ENCODE assay signal across 1 cellular context in genomic region chr10:119206603-119207366, GRCh38.
TF ChIP-seq lines count a peak whose summit lies in the region.

No MANE protein-coding gene starts in this region.

TF ChIP-seq in HepG2, 621 proteins besides CTCF, POLR2A, EP300 and RAD21 (continued from another document):
- TF ChIP-seq MLXIP (CRISPR knock-in tag; IDR thresholded peaks at IDR 0.05; ENCODE audit: borderline replicate concordance) (no peak), CHD4 (IDR thresholded peaks at IDR 0.05; ENCODE audit: borderline replicate concordance, low read length) (no peak), THYN1 (CRISPR knock-in tag; IDR thresholded peaks at IDR 0.05; ENCODE audit: borderline replicate concordance, low read depth) (no peak), EEA1 (CRISPR knock-in tag; IDR thresholded peaks at IDR 0.05; ENCODE audit: borderline replicate concordance) (no peak), KIAA2018 (CRISPR knock-in tag; IDR thresholded peaks at IDR 0.05; ENCODE audit: borderline replicate concordance) (no peak), ATM (IDR thresholded peaks at IDR 0.05; ENCODE audit: borderline replicate concordance) (no peak), ZNF552 (CRISPR knock-in tag; IDR thresholded peaks at IDR 0.05; ENCODE audit: borderline replicate concordance) (no peak), IKZF1 (IDR thresholded peaks at IDR 0.05) (no peak), ZNF451 (CRISPR knock-in tag; IDR thresholded peaks at IDR 0.05) (no peak), ARNT2 (CRISPR knock-in tag; IDR thresholded peaks at IDR 0.05; ENCODE audit: low read depth) (peak; percentile 49; the same call in 1 of the 2 replicates), PPARG (CRISPR knock-in tag; conservative IDR thresholded peaks at IDR 0.05) (no peak), ZNF414 (CRISPR knock-in tag; IDR thresholded peaks at IDR 0.05) (no peak), ZNF264 (CRISPR knock-in tag; IDR thresholded peaks at IDR 0.05) (no peak), CHCHD3 (CRISPR knock-in tag; IDR thresholded peaks at IDR 0.05) (0 out of 2 replicates have a peak, but pooled peaks have one; percentile 37), ZBTB7A (CRISPR knock-in tag; IDR thresholded peaks at IDR 0.05) (no peak), ZNF850 (CRISPR knock-in tag; conservative IDR thresholded peaks at IDR 0.05) (no peak), NKX3-1 (CRISPR knock-in tag; IDR thresholded peaks at IDR 0.05) (no peak), RFX1 (IDR thresholded peaks at IDR 0.05) (no peak), KDM5A (IDR thresholded peaks at IDR 0.05; ENCODE audit: borderline replicate concordance, low read length) (peak; percentile 68), YEATS2 (CRISPR knock-in tag; IDR thresholded peaks at IDR 0.05; ENCODE audit: borderline replicate concordance) (no peak), NFYC (CRISPR knock-in tag; IDR thresholded peaks at IDR 0.05) (no peak), ZNF800 (CRISPR knock-in tag; IDR thresholded peaks at IDR 0.05) (no peak), ZNF709 (CRISPR knock-in tag; IDR thresholded peaks at IDR 0.05) (no peak)
- TF ChIP-seq, protein P1, sequence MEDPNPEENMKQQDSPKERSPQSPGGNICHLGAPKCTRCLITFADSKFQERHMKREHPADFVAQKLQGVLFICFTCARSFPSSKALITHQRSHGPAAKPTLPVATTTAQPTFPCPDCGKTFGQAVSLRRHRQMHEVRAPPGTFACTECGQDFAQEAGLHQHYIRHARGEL (CRISPR knock-in tag; IDR thresholded peaks at IDR 0.05), result no peak
- TF ChIP-seq, protein P2, sequence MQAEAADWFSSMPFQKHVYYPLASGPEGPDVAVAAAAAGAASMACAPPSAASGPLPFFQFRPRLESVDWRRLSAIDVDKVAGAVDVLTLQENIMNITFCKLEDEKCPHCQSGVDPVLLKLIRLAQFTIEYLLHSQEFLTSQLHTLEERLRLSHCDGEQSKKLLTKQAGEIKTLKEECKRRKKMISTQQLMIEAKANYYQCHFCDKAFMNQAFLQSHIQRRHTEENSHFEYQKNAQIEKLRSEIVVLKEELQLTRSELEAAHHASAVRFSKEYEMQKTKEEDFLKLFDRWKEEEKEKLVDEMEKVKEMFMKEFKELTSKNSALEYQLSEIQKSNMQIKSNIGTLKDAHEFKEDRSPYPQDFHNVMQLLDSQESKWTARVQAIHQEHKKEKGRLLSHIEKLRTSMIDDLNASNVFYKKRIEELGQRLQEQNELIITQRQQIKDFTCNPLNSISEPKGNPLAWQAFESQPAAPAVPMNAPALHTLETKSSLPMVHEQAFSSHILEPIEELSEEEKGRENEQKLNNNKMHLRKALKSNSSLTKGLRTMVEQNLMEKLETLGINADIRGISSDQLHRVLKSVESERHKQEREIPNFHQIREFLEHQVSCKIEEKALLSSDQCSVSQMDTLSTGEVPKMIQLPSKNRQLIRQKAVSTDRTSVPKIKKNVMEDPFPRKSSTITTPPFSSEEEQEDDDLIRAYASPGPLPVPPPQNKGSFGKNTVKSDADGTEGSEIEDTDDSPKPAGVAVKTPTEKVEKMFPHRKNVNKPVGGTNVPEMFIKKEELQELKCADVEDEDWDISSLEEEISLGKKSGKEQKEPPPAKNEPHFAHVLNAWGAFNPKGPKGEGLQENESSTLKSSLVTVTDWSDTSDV (CRISPR knock-in tag; IDR thresholded peaks at IDR 0.05), result no peak
